9 cellular contexts compared by ENCODE assay signal in the genomic region with DNA sequence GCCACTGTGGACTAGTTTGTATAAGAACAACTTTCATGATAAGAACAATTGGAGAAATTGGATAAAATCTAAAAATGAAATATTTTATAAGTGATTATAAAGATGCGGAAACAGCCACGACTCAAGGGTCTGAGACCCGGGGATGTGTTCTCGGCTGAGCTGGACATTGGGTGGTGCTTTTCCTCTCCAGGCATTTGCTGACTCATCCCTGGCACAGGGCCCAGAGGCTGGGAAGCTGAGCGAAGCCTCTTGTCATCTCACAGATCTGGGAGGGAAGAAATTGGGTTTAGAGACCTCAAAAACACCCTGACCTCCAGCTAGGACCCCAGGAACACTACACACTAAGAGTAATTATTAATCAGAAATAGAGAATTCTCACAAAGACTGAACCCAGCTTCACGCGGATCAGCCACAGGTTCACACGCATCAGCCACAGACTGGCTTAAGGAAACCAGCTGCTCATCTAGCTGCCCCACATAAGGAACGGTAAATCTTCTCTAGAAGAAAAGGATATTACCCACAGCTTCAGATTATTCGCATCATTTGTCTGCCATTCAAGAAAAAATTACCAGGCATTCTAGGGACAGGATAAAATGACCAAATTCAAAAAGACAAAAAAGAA. TPM values are rescaled to one million over a fixed set of nuclear protein-coding genes. Genes with fewer than 3 reads are reported as not detected.
DNase-seq lines count a peak whose midpoint lies in the region; TF ChIP-seq lines count a peak whose summit lies in the region.
"Had no signal": no experiment of that assay in that cellular context is flagged by ENCODE, and none has a peak within 500 bp of the region (broad histone marks: within the 10 kb centered on the region; RNA-seq: fewer than 3 reads in every experiment).

No MANE protein-coding gene starts in this region.

- no peak overlapping the region for H3K4me3 ChIP-seq in HFF-Myc (replicated peaks; ENCODE audit: low read depth, low read length)
- H3K4me3 ChIP-seq: SK-N-MC had no signal

- DNase-seq in HFF-Myc (ENCODE audit: extremely low read depth, low read depth) (peak; percentile 53), SW 1271 (lab: John Stamatoyannopoulos, UW) (peak; percentile 56 to 76), cardiac septum (ENCODE audit: low spot score) (peak; percentile 84), stromal cell of bone marrow (ENCODE audit: low read depth) (peak; percentile 44), NCI-H187 (lab: John Stamatoyannopoulos, UW) (no peak)
- DNase-seq in effector CD8-positive, alpha-beta T cell (lab: John Stamatoyannopoulos, UW) = no peak
- no peak for DNase-seq in activated T-cell treated with anti-CD3 and anti-CD28 coated beads, Interleukin-2, amount 50 U/mL, for 48 hours
- DNase-seq: activated naive CD4-positive, alpha-beta T cell treated with anti-CD3 and anti-CD28 coated beads for 36 hours had no signal

- intact Hi-C loops in cardiac septum (cut with DNase I) = no loop called here

- no peak for TF ChIP-seq CTCF in HFF-Myc (IDR thresholded peaks at IDR 0.05; ENCODE audit: low read depth, low read length, missing control alignments)

RNA-seq across cellular contexts. Expression of gene OR2V1, which starts 2.8 kb away (rescaled TPM):
- not detected for total RNA-seq in cardiac septum
- total RNA-seq: activated naive CD4-positive, alpha-beta T cell treated with anti-CD3 and anti-CD28 coated beads for 36 hours had no signal

RNA-seq across cellular contexts. Expression of gene OR2V2, which starts 13.7 kb away (rescaled TPM):
- total RNA-seq in cardiac septum = not detected
- total RNA-seq: activated naive CD4-positive, alpha-beta T cell treated with anti-CD3 and anti-CD28 coated beads for 36 hours had no signal

Comparison
In these comparisons a context has a peak if more than half of its experiments do, and no peak if none do; other contexts are left out.
1. DNase-seq: peak in HFF-Myc (single experiment), SW 1271 (2 of 2), cardiac septum (single experiment) and stromal cell of bone marrow (single experiment); none in NCI-H187 (0 of 2), effector CD8-positive, alpha-beta T cell (single experiment) and activated T-cell treated with anti-CD3 and anti-CD28 coated beads, Interleukin-2, amount 50 U/mL, for 48 hours (0 of 2).